Comparison of ENCODE assay signal across 12 cellular contexts in genomic region chr14:52312872-52313492, GRCh38. TPM values are rescaled to one million over a fixed set of nuclear protein-coding genes. Genes with fewer than 3 reads are reported as not detected.
A peak's percentile ranks its signal among the peaks of the same experiment; 100 is the strongest.
DNase-seq lines count a peak whose midpoint lies in the region; ATAC-seq and TF ChIP-seq lines count a peak whose summit lies in the region.
"Had no signal": no experiment of that assay in that cellular context is flagged by ENCODE, and none has a peak within 500 bp of the region (broad histone marks: within the 10 kb centered on the region; RNA-seq: fewer than 3 reads in every experiment).

No MANE protein-coding gene starts in this region.

- H3K56ac ChIP-seq in mesendoderm (ENCODE audit: low read length): no peak overlapping the region

- H2BK15ac ChIP-seq in mesendoderm (replicated peaks; ENCODE audit: low read depth): no peak overlapping the region

- H3K4me3 Mint-ChIP-seq in CD4-positive, alpha-beta T cell: peak overlapping the region; percentile 87

- H4K5ac ChIP-seq in mesendoderm (ENCODE audit: low read length): no peak overlapping the region

- POLR2A ChIA-PET in CD4-positive, alpha-beta T cell (lab: Charles Lee): interaction anchor here (2.0 kb wide), 1 partner anchor 38 kb away, joined by 10 read pairs; no protein-coding TSS in a partner anchor

- no peak overlapping the region for H3K23ac ChIP-seq in mesendoderm (ENCODE audit: low read length)

- no peak for ATAC-seq in CD4-positive, alpha-beta T cell (ENCODE audit: poor library complexity)
- no peak for ATAC-seq in GM19023 (IDR thresholded peaks at IDR 0.05; ENCODE audit: unreplicated experiment)

- intact Hi-C loops in CD4-positive, alpha-beta T cell (cut with DNase I, micrococcal nuclease): loop anchor here in 1 of 2 experiments (10.0 kb wide), 1 partner anchor 92 kb away; no protein-coding TSS in a partner anchor

- no peaks in the 10 kb centered on the region for H3K79me1 ChIP-seq in mesendoderm (ENCODE audit: low read length)

- peaks cover 63% of the 10 kb centered on the region for H3K4me1 Mint-ChIP-seq in CD4-positive, alpha-beta T cell (ENCODE audit: low read depth)

- H3K27ac Mint-ChIP-seq in CD4-positive, alpha-beta T cell: peak overlapping the region; percentile 58

- H3K18ac ChIP-seq in mesendoderm (ENCODE audit: low read length): no peak overlapping the region

- H4K8ac ChIP-seq in mesendoderm (ENCODE audit: low read depth, low read length): no peak overlapping the region

- no peak overlapping the region for H3K4me2 ChIP-seq in mesendoderm (ENCODE audit: low read length)

- TF ChIP-seq CTCF in CD4-positive, alpha-beta T cell (IDR thresholded peaks at IDR 0.05): no peak
- no peak for TF ChIP-seq CTCF in Peyer's patch (IDR thresholded peaks at IDR 0.05)
- TF ChIP-seq CTCF in fibroblast of mammary gland (conservative IDR thresholded peaks at IDR 0.05; ENCODE audit: control insufficient read depth, insufficient read depth, low read depth, low read length): no peak

- H3K36me3 ChIP-seq in Peyer's patch: no peaks in the 10 kb centered on the region
- H3K36me3 ChIP-seq in mesendoderm (ENCODE audit: control insufficient read depth, insufficient read depth, low read length): no peaks in the 10 kb centered on the region

- no peak overlapping the region for H3K4ac ChIP-seq in mesendoderm (ENCODE audit: low read depth, low read length)

- H3K27me3 ChIP-seq in CD4-positive, alpha-beta T cell (ENCODE audit: control insufficient read depth, insufficient read depth, low read length): no peaks in the 10 kb centered on the region
- H3K27me3 ChIP-seq in Peyer's patch: no peaks in the 10 kb centered on the region
- H3K27me3 ChIP-seq in mesendoderm (ENCODE audit: insufficient read depth, low read length, poor library complexity): peaks cover 23% of the 10 kb centered on the region

- H3K79me2 ChIP-seq in mesendoderm (ENCODE audit: control insufficient read depth, insufficient read depth, low read length): no peaks in the 10 kb centered on the region

- peaks cover 12% of the 10 kb centered on the region for H3K36me3 Mint-ChIP-seq in CD4-positive, alpha-beta T cell (ENCODE audit: low read depth)

- H2BK5ac ChIP-seq in mesendoderm (ENCODE audit: low read length): no peak overlapping the region

- no peak for DNase-seq in CD4-positive, alpha-beta T cell
- DNase-seq in Peyer's patch: no peak
- peak; percentile 62 for DNase-seq in fibroblast of mammary gland (ENCODE audit: low read depth)
- DNase-seq in retina: peak; percentile 4
- no peak for DNase-seq in mesendoderm
- DNase-seq in dermis blood vessel endothelial cell: no peak
- DNase-seq in occipital lobe (lab: John Stamatoyannopoulos, UW): no peak
- DNase-seq: aorta, Karpas-422 had no signal

- no peak overlapping the region for H2AK5ac ChIP-seq in mesendoderm (ENCODE audit: low read length)

- TF ChIP-seq POLR2A in Peyer's patch (IDR thresholded peaks at IDR 0.05): no peak

- H3K9me3 Mint-ChIP-seq in CD4-positive, alpha-beta T cell: no peaks in the 10 kb centered on the region

- H3K27ac ChIP-seq in CD4-positive, alpha-beta T cell (ENCODE audit: low read depth, low read length): no peak overlapping the region
- H3K27ac ChIP-seq in Peyer's patch: peak overlapping the region; percentile 67 to 89 (median 82)
- no peak overlapping the region for H3K27ac ChIP-seq in mesendoderm (ENCODE audit: low read depth, low read length)

- CTCF ChIA-PET in CD4-positive, alpha-beta T cell (lab: Charles Lee): no interaction called here

- H3K4me1 ChIP-seq in Peyer's patch (peaks cover 0 to 9% (median 4%) of the 10 kb centered on the region in 4 donors), mesendoderm (ENCODE audit: control insufficient read depth, low read depth, low read length) (no peaks in the 10 kb centered on the region)

- H3K9me3 ChIP-seq in CD4-positive, alpha-beta T cell (ENCODE audit: control insufficient read depth, low read length): no peaks in the 10 kb centered on the region
- H3K9me3 ChIP-seq in Peyer's patch: no peaks in the 10 kb centered on the region

- H2BK120ac ChIP-seq in mesendoderm (ENCODE audit: low read depth, low read length): no peak overlapping the region

- WGBS in mesendoderm (ENCODE audit: extremely low coverage, insufficient coverage, low lambda C conversion rate): no CpG with 5 or more reads among the region's 7 CpGs

- no peak overlapping the region for H3K9ac ChIP-seq in mesendoderm (ENCODE audit: low read length)

- peak overlapping the region; percentile 49 to 64 (median 58) for H3K4me3 ChIP-seq in Peyer's patch
- H3K4me3 ChIP-seq in fibroblast of mammary gland (ENCODE audit: control insufficient read depth, low read depth, low read length): peak overlapping the region; percentile 75
- no peak overlapping the region for H3K4me3 ChIP-seq in mesendoderm (ENCODE audit: low read length)

- peaks cover 47% of the 10 kb centered on the region for H3K27me3 Mint-ChIP-seq in CD4-positive, alpha-beta T cell

RNA-seq across cellular contexts. Expression of gene PTGER2, which starts 1.1 kb away (rescaled TPM):
- total RNA-seq in CD4-positive, alpha-beta T cell: 1 to 10 TPM; 4.3 to 4.8 TPM
- total RNA-seq in Peyer's patch (1 to 10 TPM; 2.7 to 6.4 (median 4.9) TPM), dermis blood vessel endothelial cell (0.14 and 0.34 TPM in 2 replicates), occipital lobe (not detected)
- 0.27 TPM for polyA plus RNA-seq in mesendoderm (2013, experiment 1 of 2)
- 0.28 TPM for polyA plus RNA-seq in mesendoderm (2013, experiment 2 of 2)
- total RNA-seq: SK-MEL-5 had no signal

RNA-seq across cellular contexts. Expression of gene PTGDR, which starts 45.5 kb away (rescaled TPM):
- under 1 TPM; 0.20 to 0.41 TPM for total RNA-seq in CD4-positive, alpha-beta T cell
- 1 to 10 TPM in 3 of 4 donors, not detected in 1; 1.4 to 3.8 (median 1.4) TPM for total RNA-seq in Peyer's patch
- 0.03 TPM for polyA plus RNA-seq in mesendoderm (2013, experiment 1 of 2)
- polyA plus RNA-seq in mesendoderm (2013, experiment 2 of 2): 0.01 TPM
- total RNA-seq in dermis blood vessel endothelial cell: not detected in 2 replicates
- total RNA-seq in occipital lobe: 0.31 TPM
- total RNA-seq: H4, SK-MEL-5 had no signal

Comparison
In these comparisons a context has a peak if more than half of its experiments do, and no peak if none do; other contexts are left out.
1. DNase-seq: peak in fibroblast of mammary gland (single experiment) and retina (single experiment); none in CD4-positive, alpha-beta T cell (0 of 10), Peyer's patch (0 of 3), mesendoderm (single experiment), dermis blood vessel endothelial cell (single experiment) and occipital lobe (single experiment).
2. H3K27ac ChIP-seq: peak in Peyer's patch (4 of 4); none in CD4-positive, alpha-beta T cell (single experiment) and mesendoderm (single experiment).